Comparison of ENCODE assay signal across 25 cellular contexts in genomic region chr15:98660055-98660454, GRCh38.
"Had no signal": no experiment of that assay in that cellular context is flagged by ENCODE, and none has a peak within 500 bp of the region (broad histone marks: within the 10 kb centered on the region; RNA-seq: fewer than 3 reads in every experiment).

No MANE protein-coding gene starts in this region.

- H3K36me3 ChIP-seq: adrenal gland, Peyer's patch, WERI-Rb-1 had no signal

- H3K27me3 ChIP-seq: adrenal gland, body of pancreas, Peyer's patch had no signal

- H3K4me3 ChIP-seq: adrenal gland, body of pancreas, Peyer's patch had no signal

- H3K4me3 Mint-ChIP-seq: activated CD8-positive, alpha-beta T cell treated with anti-CD3 and anti-CD28 coated beads for 36 hours; activated naive CD8-positive, alpha-beta T cell treated with anti-CD3 and anti-CD28 coated beads, Interleukin-2, amount 10 ng/mL, durations not matched to agents 7 days and 5 days; central memory CD8-positive, alpha-beta T cell had no signal

- H3K27ac Mint-ChIP-seq: activated CD8-positive, alpha-beta T cell treated with anti-CD3 and anti-CD28 coated beads for 36 hours; activated naive CD8-positive, alpha-beta T cell treated with anti-CD3 and anti-CD28 coated beads, Interleukin-2, amount 10 ng/mL, durations not matched to agents 7 days and 5 days had no signal

- ATAC-seq: activated CD4-positive, CD25-positive, alpha-beta regulatory T cell treated with anti-CD3 and anti-CD28 coated beads, Interleukin-2, amount 50 U/mL, for 24 hours had no signal

- DNase-seq: activated CD4-positive, alpha-beta T cell treated with anti-CD3 and anti-CD28 coated beads for 4 hours; activated CD8-positive, alpha-beta memory T cell treated with anti-CD3 and anti-CD28 coated beads, Interleukin-2, amount 50 U/mL, for 4 hours; activated CD8-positive, alpha-beta T cell treated with anti-CD3 and anti-CD28 coated beads for 36 hours; activated naive CD4-positive, alpha-beta T cell treated with anti-CD3 and anti-CD28 coated beads, Interleukin-2, amount 50 U/mL, for 16 hours; activated naive CD8-positive, alpha-beta T cell treated with anti-CD3 and anti-CD28 coated beads, Interleukin-2, amount 10 ng/mL, durations not matched to agents 7 days and 5 days; activated T-cell treated with anti-CD3 and anti-CD28 coated beads, Interleukin-2, amount 50 U/mL, for 1 hour; adrenal gland; aorta; body of pancreas; Kasumi-1; KBM-7; NCI-H146; NCI-H187 treated with DMSO at 0.1 percent for 48 hours; NCI-H2081 treated with DMSO at 0.1 percent for 48 hours; NCI-H2171; NCI-H226; NCI-H82; Peyer's patch; SHP77 treated with DMSO at 0.1 percent for 48 hours; T-helper 2 cell; T1000; WERI-Rb-1 had no signal

- H3K9me3 ChIP-seq: adrenal gland, body of pancreas, Peyer's patch had no signal

- H3K27me3 Mint-ChIP-seq: activated CD8-positive, alpha-beta T cell treated with anti-CD3 and anti-CD28 coated beads for 36 hours had no signal

- H3K27ac ChIP-seq: adrenal gland, Peyer's patch, RWPE1, WERI-Rb-1 had no signal

- H3K9me3 Mint-ChIP-seq: activated CD8-positive, alpha-beta T cell treated with anti-CD3 and anti-CD28 coated beads for 36 hours; activated naive CD8-positive, alpha-beta T cell treated with anti-CD3 and anti-CD28 coated beads, Interleukin-2, amount 10 ng/mL, durations not matched to agents 7 days and 5 days; central memory CD8-positive, alpha-beta T cell had no signal

- H3K4me1 Mint-ChIP-seq: central memory CD8-positive, alpha-beta T cell had no signal

- H3K36me3 Mint-ChIP-seq: activated naive CD8-positive, alpha-beta T cell treated with anti-CD3 and anti-CD28 coated beads, Interleukin-2, amount 10 ng/mL, durations not matched to agents 7 days and 5 days had no signal
